Comparison of ENCODE assay signal across 12 cellular contexts in the genomic region with DNA sequence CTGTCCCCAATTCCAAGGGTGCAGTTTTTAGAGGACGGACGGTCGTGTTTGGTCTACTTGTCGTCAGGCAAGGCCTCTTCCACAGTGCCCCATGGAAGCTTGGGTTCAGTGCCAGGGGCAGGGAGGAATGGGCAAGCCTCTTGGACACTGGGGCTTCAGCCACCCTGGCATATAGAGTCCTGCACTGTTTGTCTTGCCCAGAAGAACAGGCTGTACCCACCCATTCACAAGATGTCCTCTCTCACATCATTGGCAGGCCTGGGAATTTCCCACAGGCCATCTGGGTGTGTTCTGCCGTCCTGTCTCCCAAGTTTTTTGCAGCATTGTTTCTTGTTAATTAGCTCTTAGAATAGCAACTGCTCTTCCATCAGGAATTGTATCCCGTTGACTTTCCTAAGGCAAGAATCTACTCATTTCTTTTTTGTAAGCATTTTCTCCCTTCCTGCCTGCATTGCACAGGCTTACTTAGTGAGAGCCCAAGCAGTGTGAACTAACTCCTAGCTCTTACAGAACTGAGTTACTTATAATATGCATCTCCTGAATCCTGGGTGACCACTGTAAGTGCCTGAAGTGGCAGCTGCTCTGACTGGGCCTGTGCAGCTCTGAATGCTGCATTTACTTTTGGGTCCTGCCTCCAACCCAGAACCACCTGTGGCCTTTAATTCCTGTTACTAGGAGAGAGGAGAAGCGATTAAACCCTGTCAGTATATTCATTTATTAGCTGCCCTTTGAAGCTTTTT.
A peak's percentile ranks its signal among the peaks of the same experiment; 100 is the strongest.
DNase-seq lines count a peak whose midpoint lies in the region; ATAC-seq and TF ChIP-seq lines count a peak whose summit lies in the region.
"Had no signal": no experiment of that assay in that cellular context is flagged by ENCODE, and none has a peak within 500 bp of the region (broad histone marks: within the 10 kb centered on the region; RNA-seq: fewer than 3 reads in every experiment).

No MANE protein-coding gene starts in this region.

- H3K4me1 ChIP-seq in mucosa of descending colon (ENCODE audit: low read depth) (peaks cover 4% of the 10 kb centered on the region), thoracic aorta (ENCODE audit: control insufficient read depth in 1 of 2, low read depth in 2 of 2) (peaks cover 27 to 61% of the 10 kb centered on the region in 2 donors)

- peaks cover 26% of the 10 kb centered on the region for H3K4me1 Mint-ChIP-seq in activated CD8-positive, alpha-beta memory T cell treated with anti-CD3 and anti-CD28 coated beads, Interleukin-2, amount 10 ng/mL, durations not matched to agents 7 days and 5 days
- H3K4me1 Mint-ChIP-seq in Calu3 (ENCODE audit: low read depth, unreplicated experiment) = peaks cover 23% of the 10 kb centered on the region

- BruUV-seq in Calu3 (replicated peaks; lab: Mats Ljungman, UMichigan) = no TSS peak

- CTCF ChIA-PET in activated CD8-positive, alpha-beta memory T cell treated with anti-CD3 and anti-CD28 coated beads, Interleukin-2, amount 10 ng/mL, durations not matched to agents 7 days and 5 days (lab: Charles Lee) = interaction anchor here (0.5 to 0.9 kb wide), 2 partner anchors 8 to 26 kb away, joined by 3 read pairs; no protein-coding TSS in a partner anchor
- CTCF ChIA-PET in Calu3 (lab: Charles Lee) = interaction anchor here (1.4 kb wide), 1 partner anchor 9 kb away, joined by 5 read pairs; no protein-coding TSS in a partner anchor

- H3K27ac ChIP-seq in cingulate gyrus (ENCODE audit: low read depth, low read length) = peak overlapping the region; percentile 14
- peak overlapping the region; percentile 75 to 87 for H3K27ac ChIP-seq in thoracic aorta

- H3K27ac Mint-ChIP-seq in activated CD8-positive, alpha-beta memory T cell treated with anti-CD3 and anti-CD28 coated beads, Interleukin-2, amount 10 ng/mL, durations not matched to agents 7 days and 5 days = peak overlapping the region; percentile 10
- H3K27ac Mint-ChIP-seq in Calu3 (ENCODE audit: unreplicated experiment) = no peak overlapping the region

- H3K9me3 Mint-ChIP-seq in activated CD8-positive, alpha-beta memory T cell treated with anti-CD3 and anti-CD28 coated beads, Interleukin-2, amount 10 ng/mL, durations not matched to agents 7 days and 5 days (ENCODE audit: low read depth) = no peaks in the 10 kb centered on the region
- no peaks in the 10 kb centered on the region for H3K9me3 Mint-ChIP-seq in Calu3 (ENCODE audit: low read depth, unreplicated experiment)

- intact Hi-C loops in mucosa of descending colon (cut with DNase I, micrococcal nuclease) (no loop called here), Calu3 (cut with micrococcal nuclease; ENCODE audit: unreplicated experiment) (no loop called here)

- no peaks in the 10 kb centered on the region for H3K27me3 ChIP-seq in thoracic aorta (replicated peaks; ENCODE audit: insufficient read depth)

- H3K4me3 ChIP-seq in mucosa of descending colon = no peak overlapping the region
- H3K4me3 ChIP-seq in thoracic aorta = no peak overlapping the region

- TF ChIP-seq CTCF in mucosa of descending colon (IDR thresholded peaks at IDR 0.05) (no peak), thoracic aorta (IDR thresholded peaks at IDR 0.05) (no peak), Calu3 (IDR thresholded peaks at IDR 0.05; ENCODE audit: unreplicated experiment) (no peak)

- H3K4me3 Mint-ChIP-seq in activated CD8-positive, alpha-beta memory T cell treated with anti-CD3 and anti-CD28 coated beads, Interleukin-2, amount 10 ng/mL, durations not matched to agents 7 days and 5 days = no peak overlapping the region
- no peak overlapping the region for H3K4me3 Mint-ChIP-seq in Calu3 (ENCODE audit: low read depth, unreplicated experiment)

- no peaks in the 10 kb centered on the region for H3K27me3 Mint-ChIP-seq in activated CD8-positive, alpha-beta memory T cell treated with anti-CD3 and anti-CD28 coated beads, Interleukin-2, amount 10 ng/mL, durations not matched to agents 7 days and 5 days
- H3K27me3 Mint-ChIP-seq in Calu3 (ENCODE audit: unreplicated experiment) = no peaks in the 10 kb centered on the region

- H3K36me3 ChIP-seq in mucosa of descending colon (ENCODE audit: low read depth) (no peaks in the 10 kb centered on the region), thoracic aorta (no peaks in the 10 kb centered on the region)

- peaks cover 76% of the 10 kb centered on the region for H3K36me3 Mint-ChIP-seq in activated CD8-positive, alpha-beta memory T cell treated with anti-CD3 and anti-CD28 coated beads, Interleukin-2, amount 10 ng/mL, durations not matched to agents 7 days and 5 days
- H3K36me3 Mint-ChIP-seq in Calu3 (ENCODE audit: insufficient read depth, unreplicated experiment) = no peaks in the 10 kb centered on the region

- DNase-seq in activated CD8-positive, alpha-beta memory T cell treated with anti-CD3 and anti-CD28 coated beads, Interleukin-2, amount 10 ng/mL, durations not matched to agents 7 days and 5 days = no peak
- no peak for DNase-seq in activated CD8-positive, alpha-beta memory T cell treated with anti-CD3 and anti-CD28 coated beads, Interleukin-2, amount 50 U/mL, for 4 hours
- DNase-seq in mucosa of descending colon (no peak), thoracic aorta (ENCODE audit: low spot score) (no peak), Calu3 (no peak), AG20443 (ENCODE audit: low spot score) (no peak)
- DNase-seq: activated T-cell treated with anti-CD3 and anti-CD28 coated beads, Interleukin-2, amount 50 U/mL, for 1 hour; dermis blood vessel endothelial cell; glutamatergic neuron; OCI-M1 had no signal

- no peak for ATAC-seq in activated CD8-positive, alpha-beta memory T cell treated with anti-CD3 and anti-CD28 coated beads, Interleukin-2, amount 10 ng/mL, durations not matched to agents 7 days and 5 days
- peak; percentile 27 for ATAC-seq in mucosa of descending colon
- ATAC-seq in thoracic aorta (ENCODE audit: insufficient number of reproducible peaks, low FRiP score, low read depth) = no peak
- ATAC-seq in HG03432 (IDR thresholded peaks at IDR 0.05; ENCODE audit: unreplicated experiment) = no peak

- H3K9me3 ChIP-seq in mucosa of descending colon = no peaks in the 10 kb centered on the region
- no peaks in the 10 kb centered on the region for H3K9me3 ChIP-seq in thoracic aorta
